Comparison of ENCODE assay signal across 14 cellular contexts in genomic region chr20:52275243-52275817, GRCh38.
"Had no signal": no experiment of that assay in that cellular context is flagged by ENCODE, and none has a peak within 500 bp of the region (broad histone marks: within the 10 kb centered on the region; RNA-seq: fewer than 3 reads in every experiment).

No MANE protein-coding gene starts in this region.

- H3K36me3 Mint-ChIP-seq: activated CD4-positive, alpha-beta memory T cell treated with anti-CD3 and anti-CD28 coated beads for 36 hours; activated naive CD8-positive, alpha-beta T cell treated with anti-CD3 and anti-CD28 coated beads, Interleukin-2, amount 10 ng/mL, durations not matched to agents 7 days and 5 days; naive thymus-derived CD8-positive, alpha-beta T cell had no signal

- H3K27ac Mint-ChIP-seq: activated CD4-positive, alpha-beta memory T cell treated with anti-CD3 and anti-CD28 coated beads for 36 hours; activated naive CD8-positive, alpha-beta T cell treated with anti-CD3 and anti-CD28 coated beads, Interleukin-2, amount 10 ng/mL, durations not matched to agents 7 days and 5 days; dendritic cell treated with granulocyte-macrophage colony-stimulating factor and Interleukin-4, amounts not matched to agents 40 ng/mL and 50 ng/mL, for 4 days; effector memory CD8-positive, alpha-beta T cell had no signal

- H3K9me3 ChIP-seq: mucosa of descending colon had no signal

- DNase-seq: activated CD4-positive, alpha-beta memory T cell treated with anti-CD3 and anti-CD28 coated beads for 36 hours; activated gamma-delta T cell; activated naive CD8-positive, alpha-beta T cell treated with anti-CD3 and anti-CD28 coated beads, Interleukin-2, amount 10 ng/mL, durations not matched to agents 7 days and 5 days; activated T-cell treated with anti-CD3 and anti-CD28 coated beads, Interleukin-2, amount 50 U/mL, for 48 hours; anterior cingulate cortex; cerebellar nuclear complex; effector memory CD8-positive, alpha-beta T cell; mucosa of descending colon; naive thymus-derived CD8-positive, alpha-beta T cell; retina; T-helper 9 cell; trophoblast cell had no signal

- H3K4me3 Mint-ChIP-seq: activated CD4-positive, alpha-beta memory T cell treated with anti-CD3 and anti-CD28 coated beads for 36 hours; activated naive CD8-positive, alpha-beta T cell treated with anti-CD3 and anti-CD28 coated beads, Interleukin-2, amount 10 ng/mL, durations not matched to agents 7 days and 5 days; dendritic cell treated with granulocyte-macrophage colony-stimulating factor and Interleukin-4, amounts not matched to agents 40 ng/mL and 50 ng/mL, for 4 days; effector memory CD8-positive, alpha-beta T cell; naive thymus-derived CD8-positive, alpha-beta T cell had no signal

- H3K4me3 ChIP-seq: lung, mucosa of descending colon had no signal

- ATAC-seq: effector memory CD8-positive, alpha-beta T cell; mucosa of descending colon; naive thymus-derived CD8-positive, alpha-beta T cell had no signal

- H3K9me3 Mint-ChIP-seq: activated CD4-positive, alpha-beta memory T cell treated with anti-CD3 and anti-CD28 coated beads for 36 hours; activated naive CD8-positive, alpha-beta T cell treated with anti-CD3 and anti-CD28 coated beads, Interleukin-2, amount 10 ng/mL, durations not matched to agents 7 days and 5 days; dendritic cell treated with granulocyte-macrophage colony-stimulating factor and Interleukin-4, amounts not matched to agents 40 ng/mL and 50 ng/mL, for 4 days; effector memory CD8-positive, alpha-beta T cell had no signal

- H3K4me1 Mint-ChIP-seq: activated naive CD8-positive, alpha-beta T cell treated with anti-CD3 and anti-CD28 coated beads, Interleukin-2, amount 10 ng/mL, durations not matched to agents 7 days and 5 days; naive thymus-derived CD8-positive, alpha-beta T cell had no signal
